Comparison of ENCODE assay signal across 20 cellular contexts in genomic region chr4:93751410-93751809, GRCh38.
A peak's percentile ranks its signal among the peaks of the same experiment; 100 is the strongest.
DNase-seq lines count a peak whose midpoint lies in the region; ATAC-seq lines count a peak whose summit lies in the region.
"Had no signal": no experiment of that assay in that cellular context is flagged by ENCODE, and none has a peak within 500 bp of the region (broad histone marks: within the 10 kb centered on the region; RNA-seq: fewer than 3 reads in every experiment).

No MANE protein-coding gene starts in this region.

- DNase-seq in globus pallidus (ENCODE audit: low spot score) (peak; percentile 31), left lobe of liver (ENCODE audit: low spot score) (no peak), T-helper 9 cell (no peak)
- DNase-seq: EL; heart right ventricle; HFFc6; MM.1S; naive B cell; NCI-H2029 treated with DMSO at 0.1 percent for 48 hours; NCI-H524 treated with DMSO at 0.1 percent for 48 hours; ovary; SJCRH30; stimulated activated CD4-positive, alpha-beta T cell treated with anti-CD3 and anti-CD28 coated beads, Interleukin-2, amount 100 ng/mL, for 24 hours had no signal

- peak; percentile 22 for ATAC-seq in GM18870 (IDR thresholded peaks at IDR 0.05; ENCODE audit: unreplicated experiment)
- ATAC-seq in GM21825 (IDR thresholded peaks at IDR 0.05; ENCODE audit: unreplicated experiment) = peak; percentile 48
- ATAC-seq in HG03354 (IDR thresholded peaks at IDR 0.05; ENCODE audit: poor library complexity, severe bottlenecking, unreplicated experiment) = peak; percentile 69
- no peak for ATAC-seq in left lobe of liver
- no peak for ATAC-seq in esophagus mucosa
- ATAC-seq in HG02970 (IDR thresholded peaks at IDR 0.05; ENCODE audit: low FRiP score, unreplicated experiment) = no peak
- ATAC-seq: activated CD4-positive, CD25-positive, alpha-beta regulatory T cell treated with anti-CD3 and anti-CD28 coated beads, Interleukin-2, amount 50 U/mL, for 24 hours; heart right ventricle; HepG2 had no signal

Comparison
In these comparisons a context has a peak if more than half of its experiments do, and no peak if none do; other contexts are left out.
1. ATAC-seq: peak in GM18870 (single experiment), GM21825 (single experiment) and HG03354 (single experiment); none in left lobe of liver (single experiment), esophagus mucosa (single experiment) and HG02970 (single experiment).